10 cellular contexts compared by ENCODE assay signal in the genomic region with DNA sequence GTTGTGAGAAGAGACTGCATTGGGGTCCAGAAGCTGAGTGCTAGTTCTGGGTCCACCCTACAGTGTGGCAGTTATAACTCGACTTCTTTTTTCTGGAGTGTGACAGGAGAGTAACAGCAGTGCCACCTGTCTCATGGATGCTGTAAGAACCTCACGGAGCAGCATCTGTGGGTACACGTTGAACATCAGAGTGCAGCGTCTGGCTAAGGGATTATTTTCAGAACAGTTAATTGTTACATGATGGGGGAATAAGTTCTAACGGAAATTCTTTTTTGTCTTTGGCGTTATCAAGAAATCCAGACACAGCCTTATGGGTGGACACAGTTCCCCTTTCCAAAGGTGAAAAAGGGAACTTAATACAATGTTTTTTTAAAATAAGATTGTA. TPM values are rescaled to one million over a fixed set of nuclear protein-coding genes. Genes with fewer than 3 reads are reported as not detected.
DNase-seq lines count a peak whose midpoint lies in the region; TF ChIP-seq lines count a peak whose summit lies in the region.
"Had no signal": no experiment of that assay in that cellular context is flagged by ENCODE, and none has a peak within 500 bp of the region (broad histone marks: within the 10 kb centered on the region; RNA-seq: fewer than 3 reads in every experiment).

No MANE protein-coding gene starts in this region.

- H3K9me3 ChIP-seq in neutrophil = no peaks in the 10 kb centered on the region

- TF ChIP-seq CTCF in GM13977 (IDR thresholded peaks at IDR 0.05; ENCODE audit: extremely low read depth, insufficient read depth, missing control alignments) = peak; percentile 24
- TF ChIP-seq CTCF in neutrophil (IDR thresholded peaks at IDR 0.05) = peak; percentile 10

- no peak for DNase-seq in GM13977 (ENCODE audit: low spot score)
- peak; percentile 53 to 86 for DNase-seq in NCI-H524 (lab: John Stamatoyannopoulos, UW)
- DNase-seq in astrocyte of the hippocampus (ENCODE audit: low read depth, low spot score) = peak; percentile 24
- no peak for DNase-seq in retina
- no peak for DNase-seq in activated CD4-positive, alpha-beta T cell treated with anti-CD3 and anti-CD28 coated beads, Interleukin-2, amount 50 U/mL, for 1 hour
- no peak for DNase-seq in cerebellum (ENCODE audit: low spot score)
- no peak for DNase-seq in stimulated activated CD8-positive, alpha-beta memory T cell treated with anti-CD3 and anti-CD28 coated beads, Interleukin-4, amount 100 ng/mL, for 48 hours
- DNase-seq: stimulated activated CD4-positive, alpha-beta T cell treated with anti-CD3 and anti-CD28 coated beads, Interleukin-4, amount 100 ng/mL, for 24 hours had no signal

- no peaks in the 10 kb centered on the region for H3K36me3 ChIP-seq in neutrophil

- peak overlapping the region; percentile 75 for H3K27ac ChIP-seq in neutrophil

- no peaks in the 10 kb centered on the region for H3K27me3 ChIP-seq in neutrophil

- in situ Hi-C loops in GM13977 (cut with MboI; ENCODE audit: low pct_unique_long_range_greater_than_20kb, low sequenced_read_pairs, unreplicated experiment) = loop anchor here (25.0 kb wide), 1 partner anchor 885 kb away; no protein-coding TSS in a partner anchor

- H3K4me1 ChIP-seq in neutrophil (ENCODE audit: control insufficient read depth in 1 of 2, insufficient read depth in 1 of 2, low read depth in 1 of 2, low read length in 1 of 2) = peaks cover 26 to 36% of the 10 kb centered on the region in 2 experiments

- H3K4me3 ChIP-seq in neutrophil (ENCODE audit: low read depth in 1 of 2, low read length in 1 of 2) = peak overlapping the region; percentile 25 to 44
- H3K4me3 ChIP-seq: lung had no signal

RNA-seq across cellular contexts. Expression of gene TOGARAM2, which starts 28.3 kb away (rescaled TPM):
- 2.6 TPM for total RNA-seq in cerebellum

RNA-seq across cellular contexts. Expression of gene WDR43, which starts 58.3 kb away (rescaled TPM):
- total RNA-seq in cerebellum = 37.2 TPM

Comparison
In these comparisons a context has a peak if more than half of its experiments do, and no peak if none do; other contexts are left out.
1. DNase-seq: peak in NCI-H524 (2 of 2) and astrocyte of the hippocampus (single experiment); none in GM13977 (single experiment), retina (single experiment), activated CD4-positive, alpha-beta T cell treated with anti-CD3 and anti-CD28 coated beads, Interleukin-2, amount 50 U/mL, for 1 hour (single experiment), cerebellum (single experiment) and stimulated activated CD8-positive, alpha-beta memory T cell treated with anti-CD3 and anti-CD28 coated beads, Interleukin-4, amount 100 ng/mL, for 48 hours (single experiment).